In genomic region chr1:32992489-32993214, GRCh38 we compare ENCODE assay signal across 1 cellular context.
A peak's percentile ranks its signal among the peaks of the same experiment; 100 is the strongest.
TF ChIP-seq lines count a peak whose summit lies in the region.

No MANE protein-coding gene starts in this region.

TF ChIP-seq in GM12878, 131 proteins besides CTCF, POLR2A, EP300 and RAD21 (continued from another document and continues in another):
- TF ChIP-seq ZBTB40 (IDR thresholded peaks at IDR 0.05; ENCODE audit: borderline replicate concordance) = no peak
- peak; percentile 96 for TF ChIP-seq RELA (IDR thresholded peaks at IDR 0.05; ENCODE audit: borderline replicate concordance, partially characterized antibody)
- peak; percentile 62; the same call in 1 of the 2 replicates for TF ChIP-seq CBX5 (IDR thresholded peaks at IDR 0.05; ENCODE audit: low read depth)
- TF ChIP-seq TAF1 (IDR thresholded peaks at IDR 0.05; ENCODE audit: borderline replicate concordance, low read depth, low read length) = no peak
- TF ChIP-seq IRF3 (IDR thresholded peaks at IDR 0.05) = no peak
- TF ChIP-seq KDM1A (IDR thresholded peaks at IDR 0.05; ENCODE audit: borderline replicate concordance) = no peak
- no peak for TF ChIP-seq ASH2L (IDR thresholded peaks at IDR 0.05; ENCODE audit: borderline replicate concordance, low read depth)
- no peak for TF ChIP-seq ZNF217 (IDR thresholded peaks at IDR 0.05)
- no peak for TF ChIP-seq HDAC6 (IDR thresholded peaks at IDR 0.05; ENCODE audit: unreplicated experiment)
- TF ChIP-seq TCF12 (IDR thresholded peaks at IDR 0.05; ENCODE audit: low read depth, low read length) = peak; percentile 54; the same call in 1 of the 2 replicates
- peak; percentile 29; the same call in 1 of the 2 replicates for TF ChIP-seq IRF4 (IDR thresholded peaks at IDR 0.05; ENCODE audit: low read depth, low read length)
- peak; percentile 33; the same call in 1 of the 2 replicates for TF ChIP-seq HDGF (IDR thresholded peaks at IDR 0.05)
- peak; percentile 91 for TF ChIP-seq NFIC (IDR thresholded peaks at IDR 0.05; ENCODE audit: low read depth, low read length)
- TF ChIP-seq ZNF592 (IDR thresholded peaks at IDR 0.05) = no peak
- no peak for TF ChIP-seq ZSCAN29 (IDR thresholded peaks at IDR 0.05)
- TF ChIP-seq NRF1 (conservative IDR thresholded peaks at IDR 0.05; ENCODE audit: low read depth, low read length) = no peak
- no peak for TF ChIP-seq SMAD5 (IDR thresholded peaks at IDR 0.05; ENCODE audit: low read depth)
- TF ChIP-seq EED (IDR thresholded peaks at IDR 0.05; ENCODE audit: low read depth) = peak; percentile 99
- TF ChIP-seq STAT3 (IDR thresholded peaks at IDR 0.05; ENCODE audit: low read depth, low read length) = no peak
- 0 out of 2 replicates have a peak, but pooled peaks have one; percentile 17 for TF ChIP-seq HDAC2 (IDR thresholded peaks at IDR 0.05)
- 0 out of 2 replicates have a peak, but pooled peaks have one; percentile 63 for TF ChIP-seq MLLT1 (IDR thresholded peaks at IDR 0.05)
- no peak for TF ChIP-seq SUPT20H (IDR thresholded peaks at IDR 0.05; ENCODE audit: borderline replicate concordance, control insufficient read depth, low read depth, low read length)
- no peak for TF ChIP-seq PRDM15 (CRISPR knock-in tag; IDR thresholded peaks at IDR 0.05)
- no peak for TF ChIP-seq NFXL1 (IDR thresholded peaks at IDR 0.05; ENCODE audit: borderline replicate concordance)
- no peak for TF ChIP-seq FOS (IDR thresholded peaks at IDR 0.05; ENCODE audit: borderline replicate concordance, extremely low read depth, insufficient read length)
- TF ChIP-seq ATF2 (IDR thresholded peaks at IDR 0.05; ENCODE audit: low read length) = peak; percentile 88
- TF ChIP-seq SIX5 (IDR thresholded peaks at IDR 0.05; ENCODE audit: low read depth, low read length, severe bottlenecking) = no peak
- 0 out of 2 replicates have a peak, but pooled peaks have one; percentile 40 for TF ChIP-seq ZNF24 (IDR thresholded peaks at IDR 0.05)
- TF ChIP-seq CREM (IDR thresholded peaks at IDR 0.05; ENCODE audit: low read depth) = peak; percentile 68; the same call in 1 of the 2 replicates
- TF ChIP-seq REST (IDR thresholded peaks at IDR 0.05; ENCODE audit: low read depth, low read length) = no peak
- no peak for TF ChIP-seq KLF5 (IDR thresholded peaks at IDR 0.05; ENCODE audit: partially characterized antibody)
- TF ChIP-seq IKZF2 (IDR thresholded peaks at IDR 0.05) = peak; percentile 100
- no peak for TF ChIP-seq POLR2AphosphoS2 (IDR thresholded peaks at IDR 0.05; ENCODE audit: low read depth, low read length)
- no peak for TF ChIP-seq SUZ12 (IDR thresholded peaks at IDR 0.05; ENCODE audit: unreplicated experiment)
- no peak for TF ChIP-seq ZNF622 (IDR thresholded peaks at IDR 0.05)
- peak; percentile 26; the same call in 1 of the 2 replicates for TF ChIP-seq TCF3 (IDR thresholded peaks at IDR 0.05; ENCODE audit: borderline replicate concordance, insufficient read depth, low read depth, low read length)
- TF ChIP-seq LARP7 (IDR thresholded peaks at IDR 0.05) = peak; percentile 29; the same call in 1 of the 2 replicates
- no peak for TF ChIP-seq E4F1 (IDR thresholded peaks at IDR 0.05; ENCODE audit: borderline replicate concordance, partially characterized antibody)
